In genomic region chr1:41392528-41392924, GRCh38 we compare ENCODE assay signal across 19 cellular contexts. TPM values are rescaled to one million over a fixed set of nuclear protein-coding genes. Genes with fewer than 3 reads are reported as not detected.
A peak's percentile ranks its signal among the peaks of the same experiment; 100 is the strongest.
DNase-seq lines count a peak whose midpoint lies in the region; ATAC-seq, FAIRE-seq and TF ChIP-seq lines count a peak whose summit lies in the region.
"Had no signal": no experiment of that assay in that cellular context is flagged by ENCODE, and none has a peak within 500 bp of the region (broad histone marks: within the 10 kb centered on the region; RNA-seq: fewer than 3 reads in every experiment).

No MANE protein-coding gene starts in this region.

- intact Hi-C loops in right cardiac atrium (cut with DNase I) = no loop called here
- intact Hi-C loops in pancreas (cut with DNase I) = no loop called here

- TF ChIP-seq CTCF in right atrium auricular region (IDR thresholded peaks at IDR 0.05) (no peak), RWPE1 (conservative IDR thresholded peaks at IDR 0.05; ENCODE audit: low read depth) (no peak), bronchial epithelial cell (IDR thresholded peaks at IDR 0.05; ENCODE audit: insufficient read depth, low read length, severe bottlenecking) (no peak), pancreas (IDR thresholded peaks at IDR 0.05) (no peak)

- POLR2A ChIA-PET in RWPE1 (lab: Yijun Ruan, JAX; ENCODE audit: low non-redundant PET) = no interaction called here

- H3K9me3 ChIP-seq in right cardiac atrium (ENCODE audit: control insufficient read depth, low read length) (no peaks in the 10 kb centered on the region), right atrium auricular region (no peaks in the 10 kb centered on the region), pancreas (no peaks in the 10 kb centered on the region)
- H3K9me3 ChIP-seq: BE2C had no signal

- H3K27ac ChIP-seq in right cardiac atrium (ENCODE audit: low read length) (no peak overlapping the region), right atrium auricular region (no peak overlapping the region), RWPE1 (peak overlapping the region; percentile 43), pancreas (no peak overlapping the region)
- H3K27ac ChIP-seq: HL-60 had no signal

- H3K4me3 ChIP-seq in right cardiac atrium (ENCODE audit: low read length) (no peak overlapping the region), right atrium auricular region (no peak overlapping the region), bronchial epithelial cell (ENCODE audit: low read depth, low read length) (no peak overlapping the region), pancreas (no peak overlapping the region)
- H3K4me3 ChIP-seq: GM12878 had no signal

- CTCF ChIA-PET in RWPE1 (lab: Yijun Ruan, JAX) = interaction anchor here (0.6 to 1.1 kb wide), 2 partner anchors 25 to 110 kb away, joined by 3 read pairs; no protein-coding TSS in a partner anchor

- ATAC-seq in right cardiac atrium (no peak), pancreas (no peak), esophagus mucosa (no peak)
- ATAC-seq: GM12878, HCT116 had no signal

- H3K36me3 ChIP-seq in right atrium auricular region = no peaks in the 10 kb centered on the region
- no peaks in the 10 kb centered on the region for H3K36me3 ChIP-seq in bronchial epithelial cell (ENCODE audit: control insufficient read depth, insufficient read depth, low read length)
- H3K36me3 ChIP-seq in pancreas = no peaks in the 10 kb centered on the region
- H3K36me3 ChIP-seq: BE2C had no signal

- DNase-seq in right cardiac atrium (peak in 2 of 3 donors; percentile 4 to 26), right atrium auricular region (ENCODE audit: low spot score) (no peak), RWPE1 (ENCODE audit: low spot score) (no peak), bronchial epithelial cell (ENCODE audit: low read depth) (peak; percentile 21), NOMO-1 treated with dmso at 0.1 percent for 144 hours (lab: John Stamatoyannopoulos, UW; ENCODE audit: unreplicated experiment) (no peak), pancreas (no peak)
- DNase-seq: ACHN; BE2C; CD4-positive, alpha-beta memory T cell; DMS53; DND-41; EL; GOT3; H7 had no signal

- 72% methylated on average over 4 of the region's 4 CpGs for WGBS in right cardiac atrium
- WGBS in pancreas, 2 donors = 88 to 89% methylated on average over 4 of the region's 4 CpGs

- H3K27me3 ChIP-seq in right cardiac atrium (ENCODE audit: control insufficient read depth, insufficient read depth) = no peaks in the 10 kb centered on the region
- no peaks in the 10 kb centered on the region for H3K27me3 ChIP-seq in right atrium auricular region
- peaks cover 6% of the 10 kb centered on the region for H3K27me3 ChIP-seq in bronchial epithelial cell (ENCODE audit: control insufficient read depth, insufficient read depth, low read length)
- H3K27me3 ChIP-seq in pancreas = no peaks in the 10 kb centered on the region
- H3K27me3 ChIP-seq: BE2C had no signal

- peak; percentile 64 for FAIRE-seq in bronchial epithelial cell (lab: Jason Lieb, UNC)
- no peak for FAIRE-seq in pancreas (lab: Jason Lieb, UNC)
- FAIRE-seq: GM12878 had no signal

- H3K4me1 ChIP-seq in right cardiac atrium (ENCODE audit: control insufficient read depth, insufficient read depth, low read length) (peaks cover 7% of the 10 kb centered on the region), right atrium auricular region (peaks cover 0 to 34% of the 10 kb centered on the region in 2 donors), pancreas (peaks cover 0 to 7% (median under 1%) of the 10 kb centered on the region in 3 donors)

RNA-seq across cellular contexts. Expression of gene FOXO6, which starts 31.3 kb away (rescaled TPM):
- 1 to 10 TPM; 1.9 to 7.0 (median 5.3) TPM for total RNA-seq in right cardiac atrium
- 1.1 TPM for polyA plus RNA-seq in right cardiac atrium
- 1 to 10 TPM; 1.4 to 1.9 TPM for total RNA-seq in right atrium auricular region
- 0.26 TPM in 1 of 2 replicates, not detected in the other for total RNA-seq in bronchial epithelial cell
- total RNA-seq in pancreas = 1 to 10 TPM in 4 of 6 donors, under 1 TPM in 2; 0.79 to 2.0 (median 1.2) TPM
- 1 to 10 TPM; 1.1 to 1.8 TPM for polyA plus RNA-seq in pancreas
- total RNA-seq in esophagus mucosa = not detected
- total RNA-seq: CD4-positive, alpha-beta memory T cell; GM12878 had no signal
- polyA plus RNA-seq: CD14-positive monocyte; CD4-positive, alpha-beta memory T cell had no signal

Comparison
In these comparisons a context has a peak if more than half of its experiments do, and no peak if none do; other contexts are left out.
1. DNase-seq: peak in right cardiac atrium (2 of 3) and bronchial epithelial cell (single experiment); none in right atrium auricular region (single experiment), RWPE1 (single experiment), NOMO-1 treated with dmso at 0.1 percent for 144 hours (single experiment) and pancreas (0 of 6).